23 cellular contexts compared by ENCODE assay signal in the genomic region with DNA sequence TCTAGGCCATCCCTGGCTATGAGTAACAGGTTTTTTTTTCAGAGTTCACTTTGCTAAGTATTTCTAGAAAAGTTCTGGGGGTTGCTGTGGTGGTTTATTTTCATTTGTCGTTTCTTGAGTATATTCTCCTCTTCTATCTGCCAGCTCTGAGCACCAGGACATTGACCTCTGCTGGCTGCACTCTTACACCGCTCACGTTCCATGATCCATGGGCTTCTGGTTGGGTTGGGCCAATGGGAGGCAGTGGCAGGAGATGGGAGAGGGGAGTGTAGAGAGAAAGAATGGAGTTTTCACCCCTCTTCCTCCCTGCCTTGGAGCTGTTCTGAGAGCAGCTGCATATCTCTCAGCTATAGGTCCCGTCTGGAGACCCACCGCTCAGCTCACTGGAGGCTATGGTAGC.
"Had no signal": no experiment of that assay in that cellular context is flagged by ENCODE, and none has a peak within 500 bp of the region (broad histone marks: within the 10 kb centered on the region; RNA-seq: fewer than 3 reads in every experiment).

No MANE protein-coding gene starts in this region.

- H3K4me1 ChIP-seq: neural progenitor cell, parathyroid adenoma, stomach, thyroid gland had no signal

- H3K4me3 Mint-ChIP-seq: effector memory CD8-positive, alpha-beta T cell; naive thymus-derived CD4-positive, alpha-beta T cell; nephron; neural progenitor cell; stimulated activated effector memory CD8-positive, alpha-beta T cell treated with anti-CD3 and anti-CD28 coated beads, Interleukin-12 subunit alpha, Interleukin-12 subunit beta, amount 100 ng/mL, for 72 hours had no signal

- FAIRE-seq: endometrium had no signal

- H3K4me3 ChIP-seq: esophagus squamous epithelium, neural progenitor cell, stomach, thyroid gland, vagina had no signal

- H3K36me3 Mint-ChIP-seq: naive thymus-derived CD4-positive, alpha-beta T cell; neural progenitor cell; stimulated activated effector memory CD8-positive, alpha-beta T cell treated with anti-CD3 and anti-CD28 coated beads, Interleukin-12 subunit alpha, Interleukin-12 subunit beta, amount 100 ng/mL, for 72 hours had no signal

- H3K36me3 ChIP-seq: esophagus squamous epithelium, neural progenitor cell, stomach, thyroid gland, vagina had no signal

- H3K9me3 Mint-ChIP-seq: neural progenitor cell; stimulated activated effector memory CD8-positive, alpha-beta T cell treated with anti-CD3 and anti-CD28 coated beads, Interleukin-12 subunit alpha, Interleukin-12 subunit beta, amount 100 ng/mL, for 72 hours had no signal

- H3K27ac ChIP-seq: esophagus squamous epithelium, neural progenitor cell, parathyroid adenoma, stomach, thyroid gland, vagina had no signal

- H3K4me2 ChIP-seq: neural progenitor cell had no signal

- H3K4me1 Mint-ChIP-seq: naive thymus-derived CD4-positive, alpha-beta T cell; nephron; stimulated activated effector memory CD8-positive, alpha-beta T cell treated with anti-CD3 and anti-CD28 coated beads, Interleukin-12 subunit alpha, Interleukin-12 subunit beta, amount 100 ng/mL, for 72 hours had no signal

- H3K27me3 ChIP-seq: esophagus squamous epithelium, neural progenitor cell, stomach, thyroid gland, vagina had no signal

- H3K27me3 Mint-ChIP-seq: progenitor cell of endocrine pancreas had no signal

- DNase-seq: cortex of kidney; effector memory CD8-positive, alpha-beta T cell; erythroblast; esophagus squamous epithelium; foreskin melanocyte; hypothalamus; mesenchymal stem cell; midbrain; naive thymus-derived CD4-positive, alpha-beta T cell; stimulated activated CD4-positive, alpha-beta T cell treated with anti-CD3 and anti-CD28 coated beads, Interleukin-2, amount 100 ng/mL, for 24 hours; stimulated activated CD4-positive, alpha-beta T cell treated with anti-CD3 and anti-CD28 coated beads, Interleukin-4, amount 100 ng/mL, for 24 hours; stimulated activated naive CD4-positive, alpha-beta T cell treated with Interleukin-2 at 50 U/mL for 16 hours; stomach; thyroid gland; trophoblast cell had no signal

- H3K79me2 ChIP-seq: parathyroid adenoma had no signal

- H2AFZ ChIP-seq: neural progenitor cell, parathyroid adenoma had no signal

- H3K27ac Mint-ChIP-seq: effector memory CD8-positive, alpha-beta T cell; naive thymus-derived CD4-positive, alpha-beta T cell; nephron; neural progenitor cell; progenitor cell of endocrine pancreas; stimulated activated effector memory CD8-positive, alpha-beta T cell treated with anti-CD3 and anti-CD28 coated beads, Interleukin-12 subunit alpha, Interleukin-12 subunit beta, amount 100 ng/mL, for 72 hours had no signal

- H3K9me3 ChIP-seq: esophagus squamous epithelium, stomach, thyroid gland, vagina had no signal

- H3K9ac ChIP-seq: neural progenitor cell, parathyroid adenoma had no signal

- ATAC-seq: effector memory CD8-positive, alpha-beta T cell; naive thymus-derived CD4-positive, alpha-beta T cell; sciatic nerve; stimulated activated effector memory CD8-positive, alpha-beta T cell treated with anti-CD3 and anti-CD28 coated beads, Interleukin-12 subunit alpha, Interleukin-12 subunit beta, amount 100 ng/mL, for 72 hours had no signal
